Comparison of ENCODE assay signal across 1 cellular context in genomic region chr6:44387346-44388134, GRCh38.
TF ChIP-seq lines count a peak whose summit lies in the region.

TSS of gene CDC5L (plus strand) at chr6:44387706. CDS start at chr6:44387824, 118 bp downstream.

TF ChIP-seq in HEK293, 187 proteins besides CTCF, POLR2A, EP300 and RAD21 (continued from another document and continues in another):
- no peak for TF ChIP-seq ZBTB44 (tag by site-specific recombination; IDR thresholded peaks at IDR 0.05)
- TF ChIP-seq ZNF518A (tag by site-specific recombination; conservative IDR thresholded peaks at IDR 0.05; ENCODE audit: low read depth) = no peak
- no peak for TF ChIP-seq WT1 (tag by site-specific recombination; IDR thresholded peaks at IDR 0.05)
- no peak for TF ChIP-seq ZNF704 (tag by site-specific recombination; IDR thresholded peaks at IDR 0.05)
- TF ChIP-seq ZBTB20 (tag by site-specific recombination; IDR thresholded peaks at IDR 0.05) = no peak; the same call in 1 of the 2 replicates
- TF ChIP-seq ZNF221 (tag by site-specific recombination; IDR thresholded peaks at IDR 0.05; ENCODE audit: borderline replicate concordance) = no peak
- TF ChIP-seq ZNF138 (tag by site-specific recombination; IDR thresholded peaks at IDR 0.05; ENCODE audit: borderline replicate concordance) = no peak
- peak; percentile 92 for TF ChIP-seq ZNF600 (tag by site-specific recombination; IDR thresholded peaks at IDR 0.05)
- TF ChIP-seq GLI2 (tag by site-specific recombination; IDR thresholded peaks at IDR 0.05; ENCODE audit: borderline replicate concordance, low read depth) = no peak
- peak; percentile 95 for TF ChIP-seq ZNF610 (tag by site-specific recombination; IDR thresholded peaks at IDR 0.05; ENCODE audit: borderline replicate concordance)
- TF ChIP-seq ZBTB21 (tag by site-specific recombination; IDR thresholded peaks at IDR 0.05) = peak; percentile 99
- no peak for TF ChIP-seq ZNF121 (tag by site-specific recombination; IDR thresholded peaks at IDR 0.05)
- TF ChIP-seq TSHZ1 (tag by site-specific recombination; IDR thresholded peaks at IDR 0.05; ENCODE audit: borderline replicate concordance) = no peak
- TF ChIP-seq ZNF114 (tag by site-specific recombination; IDR thresholded peaks at IDR 0.05) = no peak
- TF ChIP-seq ZNF521 (tag by site-specific recombination; IDR thresholded peaks at IDR 0.05) = no peak
- peak; percentile 78; the same call in 1 of the 2 replicates for TF ChIP-seq TRIM28 (IDR thresholded peaks at IDR 0.05; ENCODE audit: borderline replicate concordance, low read length)
- TF ChIP-seq ZBTB8A (tag by site-specific recombination; IDR thresholded peaks at IDR 0.05) = peak; percentile 34; the same call in 1 of the 2 replicates
- no peak for TF ChIP-seq ZNF23 (tag by site-specific recombination; IDR thresholded peaks at IDR 0.05; ENCODE audit: borderline replicate concordance)
- no peak for TF ChIP-seq ZNF324 (tag by site-specific recombination; IDR thresholded peaks at IDR 0.05)
- TF ChIP-seq ZNF146 (tag by site-specific recombination; IDR thresholded peaks at IDR 0.05) = no peak
- no peak; the same call in none of the 2 replicates for TF ChIP-seq KLF17 (tag by site-specific recombination; IDR thresholded peaks at IDR 0.05)
- TF ChIP-seq PRDM2 (tag by site-specific recombination; IDR thresholded peaks at IDR 0.05; ENCODE audit: borderline replicate concordance) = no peak
- TF ChIP-seq ATF2 (tag by site-specific recombination; IDR thresholded peaks at IDR 0.05; ENCODE audit: low read depth) = peak; percentile 99
- TF ChIP-seq ZNF785 (tag by site-specific recombination; IDR thresholded peaks at IDR 0.05) = no peak
- peak; percentile 81 for TF ChIP-seq ZNF335 (tag by site-specific recombination; conservative IDR thresholded peaks at IDR 0.05)
- no peak for TF ChIP-seq ZNF24 (tag by site-specific recombination; IDR thresholded peaks at IDR 0.05)
- TF ChIP-seq ZNF211 (tag by site-specific recombination; IDR thresholded peaks at IDR 0.05; ENCODE audit: low read depth) = no peak
- TF ChIP-seq MZF1 (tag by site-specific recombination; IDR thresholded peaks at IDR 0.05; ENCODE audit: borderline replicate concordance) = no peak
- TF ChIP-seq ZNF112 (tag by site-specific recombination; IDR thresholded peaks at IDR 0.05) = no peak
- no peak for TF ChIP-seq ZBTB48 (tag by site-specific recombination; IDR thresholded peaks at IDR 0.05)
- no peak for TF ChIP-seq BCL11B (tag by site-specific recombination; IDR thresholded peaks at IDR 0.05; ENCODE audit: low read depth)
- TF ChIP-seq ZNF426 (tag by site-specific recombination; IDR thresholded peaks at IDR 0.05) = no peak
- peak; percentile 68 for TF ChIP-seq ZIC2 (tag by site-specific recombination; IDR thresholded peaks at IDR 0.05)
- peak; percentile 19; the same call in 1 of the 2 replicates for TF ChIP-seq ZEB2 (tag by site-specific recombination; IDR thresholded peaks at IDR 0.05)
- no peak for TF ChIP-seq GLI4 (tag by site-specific recombination; IDR thresholded peaks at IDR 0.05)
- TF ChIP-seq SETDB1 (IDR thresholded peaks at IDR 0.05; ENCODE audit: insufficient read length, low read length) = no peak
- TF ChIP-seq ZNF37A (tag by site-specific recombination; IDR thresholded peaks at IDR 0.05) = no peak
- TF ChIP-seq FEZF1 (tag by site-specific recombination; IDR thresholded peaks at IDR 0.05) = no peak
- TF ChIP-seq ZNF585B (tag by site-specific recombination; IDR thresholded peaks at IDR 0.05) = no peak
- no peak for TF ChIP-seq ZNF266 (tag by site-specific recombination; IDR thresholded peaks at IDR 0.05; ENCODE audit: low read depth)
- TF ChIP-seq ZNF548 (tag by site-specific recombination; IDR thresholded peaks at IDR 0.05) = no peak
- TF ChIP-seq KLF7 (tag by site-specific recombination; IDR thresholded peaks at IDR 0.05; ENCODE audit: borderline replicate concordance) = no peak
- 0 out of 2 replicates have a peak, but pooled peaks have one; percentile 32 for TF ChIP-seq KLF8 (tag by site-specific recombination; IDR thresholded peaks at IDR 0.05)
- TF ChIP-seq SP2 (tag by site-specific recombination; IDR thresholded peaks at IDR 0.05) = peak; percentile 67
- TF ChIP-seq YY2 (tag by site-specific recombination; IDR thresholded peaks at IDR 0.05) = no peak; the same call in 1 of the 2 replicates
- no peak for TF ChIP-seq HOXA7 (CRISPR knock-in tag; IDR thresholded peaks at IDR 0.05; ENCODE audit: borderline replicate concordance)
- TF ChIP-seq ZNF140 (tag by site-specific recombination; IDR thresholded peaks at IDR 0.05) = no peak
